ENCODE assay signal across 13 cellular contexts in genomic region chr20:57617079-57617795, GRCh38. TPM values are rescaled to one million over a fixed set of nuclear protein-coding genes. Genes with fewer than 3 reads are reported as not detected.
DNase-seq lines count a peak whose midpoint lies in the region; ATAC-seq lines count a peak whose summit lies in the region.
"Had no signal": no experiment of that assay in that cellular context is flagged by ENCODE, and none has a peak within 500 bp of the region (broad histone marks: within the 10 kb centered on the region; RNA-seq: fewer than 3 reads in every experiment).

No MANE protein-coding gene starts in this region.

- H3K27me3 Mint-ChIP-seq in activated naive CD8-positive, alpha-beta T cell, result no peaks in the 10 kb centered on the region
- H3K27me3 Mint-ChIP-seq in activated naive CD8-positive, alpha-beta T cell treated with anti-CD3 and anti-CD28 coated beads, Interleukin-2, amount 50 U/mL, for 24 hours, result no peaks in the 10 kb centered on the region
- no peaks in the 10 kb centered on the region for H3K27me3 Mint-ChIP-seq in T-cell

- CTCF ChIA-PET in T-cell (lab: Charles Lee), result interaction anchor here (0.6 to 0.9 kb wide), 4 partner anchors 36 to 94 kb away, joined by 3 to 4 read pairs (median 3); no protein-coding TSS in a partner anchor

- peaks cover 53% of the 10 kb centered on the region for H3K4me1 Mint-ChIP-seq in activated naive CD8-positive, alpha-beta T cell (ENCODE audit: low read depth)
- H3K4me1 Mint-ChIP-seq in activated naive CD8-positive, alpha-beta T cell treated with anti-CD3 and anti-CD28 coated beads, Interleukin-2, amount 50 U/mL, for 24 hours, result peaks cover 53% of the 10 kb centered on the region
- H3K4me1 Mint-ChIP-seq in T-cell, result peaks cover 52 to 66% (median 59%) of the 10 kb centered on the region in 3 donors

- DNase-seq in activated naive CD8-positive, alpha-beta T cell treated with anti-CD3 and anti-CD28 coated beads, Interleukin-2, amount 50 U/mL, for 24 hours, result no peak
- DNase-seq in T-cell, result peak in 1 of 34 experiments; percentile 16
- DNase-seq in left lobe of liver (ENCODE audit: low spot score), result peak; percentile 30
- no peak for DNase-seq in dedifferentiated amniotic fluid mesenchymal stem cell (ENCODE audit: extremely low spot score)
- DNase-seq in NCI-H526 (lab: John Stamatoyannopoulos, UW), result no peak
- DNase-seq in NCI-H2171 treated with DMSO at 0.1 percent for 48 hours (lab: John Stamatoyannopoulos, UW), result no peak
- no peak for DNase-seq in Kasumi-1 (lab: John Stamatoyannopoulos, UW)

- no peak for ATAC-seq in activated naive CD8-positive, alpha-beta T cell treated with anti-CD3 and anti-CD28 coated beads, Interleukin-2, amount 50 U/mL, for 24 hours
- ATAC-seq in T-cell (replicated peaks in 1 of 4) (no peak), left lobe of liver (no peak)

- H3K27ac Mint-ChIP-seq in activated naive CD8-positive, alpha-beta T cell, result no peak overlapping the region
- H3K27ac Mint-ChIP-seq in activated naive CD8-positive, alpha-beta T cell treated with anti-CD3 and anti-CD28 coated beads, Interleukin-2, amount 50 U/mL, for 24 hours, result no peak overlapping the region
- peak overlapping the region; percentile 95 to 97 for H3K27ac Mint-ChIP-seq in T-cell

- H3K36me3 Mint-ChIP-seq in activated naive CD8-positive, alpha-beta T cell, result peaks cover 6% of the 10 kb centered on the region
- peaks cover 5% of the 10 kb centered on the region for H3K36me3 Mint-ChIP-seq in activated naive CD8-positive, alpha-beta T cell treated with anti-CD3 and anti-CD28 coated beads, Interleukin-2, amount 50 U/mL, for 24 hours (ENCODE audit: low read depth)
- peaks cover 28% of the 10 kb centered on the region for H3K36me3 Mint-ChIP-seq in T-cell

- H3K9me3 Mint-ChIP-seq in activated naive CD8-positive, alpha-beta T cell (ENCODE audit: low read depth), result no peaks in the 10 kb centered on the region
- no peaks in the 10 kb centered on the region for H3K9me3 Mint-ChIP-seq in activated naive CD8-positive, alpha-beta T cell treated with anti-CD3 and anti-CD28 coated beads, Interleukin-2, amount 50 U/mL, for 24 hours
- no peaks in the 10 kb centered on the region for H3K9me3 Mint-ChIP-seq in T-cell

- H3K4me3 Mint-ChIP-seq in activated naive CD8-positive, alpha-beta T cell, result peak overlapping the region; percentile 30
- H3K4me3 Mint-ChIP-seq in activated naive CD8-positive, alpha-beta T cell treated with anti-CD3 and anti-CD28 coated beads, Interleukin-2, amount 50 U/mL, for 24 hours, result no peak overlapping the region
- peak overlapping the region in 2 of 3 donors; percentile 39 to 86 for H3K4me3 Mint-ChIP-seq in T-cell

- POLR2A ChIA-PET in T-cell (lab: Charles Lee), result interaction anchor here (0.6 to 1.1 kb wide), 3 partner anchors 11 to 36 kb away, joined by 3 to 9 read pairs (median 3); no protein-coding TSS in a partner anchor

RNA-seq across cellular contexts. Expression of gene ZBP1, which starts 3.0 kb away (rescaled TPM):
- total RNA-seq in T-cell (10 to 100 TPM in 4 of 5 donors, 1 to 10 TPM in 1; 8.6 to 41.1 (median 20.6) TPM), left lobe of liver (0.08 TPM)
- total RNA-seq: foreskin keratinocyte, lung microvascular endothelial cell, osteoblast, RPMI7951 had no signal

RNA-seq across cellular contexts. Expression of gene PCK1, which starts 56.3 kb away (rescaled TPM):
- total RNA-seq in T-cell (under 1 TPM in 3 of 5 donors, not detected in 2; 0.25 to 0.53 (median 0.26) TPM), left lobe of liver (1,004 TPM)
- total RNA-seq: foreskin keratinocyte; lung microvascular endothelial cell; osteoblast; RPMI7951; T-helper 1 cell treated with Interleukin-12 subunit alpha and Interleukin-12 subunit beta and Interleukin-4 antibody, amounts not matched to agents 30 ng/mL and 1 ng/mL, for 36 hours had no signal

Comparison
In these comparisons a context has a peak if more than half of its experiments do, and no peak if none do; other contexts are left out.
1. H3K27ac Mint-ChIP-seq: peak in T-cell (2 of 2); none in activated naive CD8-positive, alpha-beta T cell (single experiment) and activated naive CD8-positive, alpha-beta T cell treated with anti-CD3 and anti-CD28 coated beads, Interleukin-2, amount 50 U/mL, for 24 hours (single experiment).
2. RNA of gene PCK1, which starts 56.3 kb away (total RNA-seq): 1,004 TPM in left lobe of liver (single experiment); 0.25 to 0.53 TPM in T-cell; every median in the first group is over 100 times any median in the second.